In genomic region chr9:129483467-129484324, GRCh38 we compare ENCODE assay signal across 8 cellular contexts.
DNase-seq lines count a peak whose midpoint lies in the region; ATAC-seq, FAIRE-seq and TF ChIP-seq lines count a peak whose summit lies in the region.

No MANE protein-coding gene starts in this region.

- H3K9me3 ChIP-seq in kidney (ENCODE audit: control insufficient read depth in 1 of 2, low read length in 2 of 2) = no peaks in the 10 kb centered on the region

- intact Hi-C loops in kidney (cut with DNase I) = no loop called here

- H3K4me3 ChIP-seq in kidney (ENCODE audit: low read length in 2 of 2) (peak overlapping the region in 1 of 2 donors; percentile 43), skin epidermis (peak overlapping the region in 6 of 7 experiments; percentile 23 to 56 (median 44))

- no peak for TF ChIP-seq CTCF in kidney (IDR thresholded peaks at IDR 0.05; ENCODE audit: borderline replicate concordance, extremely low read depth, insufficient read depth)

- ATAC-seq in GM18519 (IDR thresholded peaks at IDR 0.05; ENCODE audit: low FRiP score, unreplicated experiment) (no peak), HG02884 (IDR thresholded peaks at IDR 0.05; ENCODE audit: unreplicated experiment) (no peak)

- H3K4me1 ChIP-seq in kidney (ENCODE audit: control insufficient read depth in 1 of 2, insufficient read depth in 1 of 2, low read depth in 1 of 2, low read length in 2 of 2) = peaks cover 56 to 59% of the 10 kb centered on the region in 2 donors

- peak overlapping the region; percentile 88 to 92 for H3K9ac ChIP-seq in kidney (ENCODE audit: low read length in 2 of 2)

- H3K27ac ChIP-seq in kidney (ENCODE audit: low read depth in 2 of 2, low read length in 2 of 2) (peak overlapping the region; percentile 99 to 100), skin epidermis (peak overlapping the region; percentile 91 to 100 (median 99))

- no peak for FAIRE-seq in kidney (lab: Jason Lieb, UNC)

- DNase-seq in activated CD4-positive, alpha-beta T cell treated with anti-CD3 and anti-CD28 coated beads, Interleukin-2, amount 50 U/mL, for 1 hour = peak; percentile 32
- DNase-seq in activated CD4-positive, alpha-beta T cell treated with anti-CD3 and anti-CD28 coated beads, Interleukin-2, amount 50 U/mL, for 4 hours = no peak
- DNase-seq in central memory CD4-positive, alpha-beta T cell = peak; percentile 42
- peak; percentile 97 for DNase-seq in kidney

- H3K36me3 ChIP-seq in kidney (ENCODE audit: control insufficient read depth in 1 of 2, insufficient read depth in 2 of 2, low read length in 2 of 2) = no peaks in the 10 kb centered on the region

TF ChIP-seq in PFSK-1, 5 proteins besides CTCF, POLR2A, EP300 and RAD21:
- TF ChIP-seq POLR2AphosphoS5 (IDR thresholded peaks at IDR 0.05; ENCODE audit: low read depth, low read length) = peak; percentile 59; the same call in 1 of the 2 replicates
- no peak for TF ChIP-seq FOXP2 (optimal IDR thresholded peaks at IDR 0.05; ENCODE audit: borderline replicate concordance, extremely low read depth, extremely low read length, insufficient read depth)
- TF ChIP-seq REST (IDR thresholded peaks at IDR 0.05; ENCODE audit: insufficient read depth in 1 of 2, low read depth in 2 of 2, low read length in 2 of 2) = no peak
- no peak for TF ChIP-seq SIN3A (IDR thresholded peaks at IDR 0.05; ENCODE audit: borderline replicate concordance, insufficient read depth, low read length)
- no peak for TF ChIP-seq TAF1 (IDR thresholded peaks at IDR 0.05; ENCODE audit: borderline replicate concordance, insufficient read depth, low read length)

Comparison
In these comparisons a context has a peak if more than half of its experiments do, and no peak if none do; other contexts are left out.
1. DNase-seq: peak in activated CD4-positive, alpha-beta T cell treated with anti-CD3 and anti-CD28 coated beads, Interleukin-2, amount 50 U/mL, for 1 hour (single experiment), central memory CD4-positive, alpha-beta T cell (single experiment) and kidney (single experiment); none in activated CD4-positive, alpha-beta T cell treated with anti-CD3 and anti-CD28 coated beads, Interleukin-2, amount 50 U/mL, for 4 hours (0 of 2).